In genomic region chr2:217987391-217987790, GRCh38 we compare ENCODE assay signal across 19 cellular contexts. TPM values are rescaled to one million over a fixed set of nuclear protein-coding genes. Genes with fewer than 3 reads are reported as not detected.
A peak's percentile ranks its signal among the peaks of the same experiment; 100 is the strongest.
DNase-seq lines count a peak whose midpoint lies in the region; ATAC-seq and TF ChIP-seq lines count a peak whose summit lies in the region.
"Had no signal": no experiment of that assay in that cellular context is flagged by ENCODE, and none has a peak within 500 bp of the region (broad histone marks: within the 10 kb centered on the region; RNA-seq: fewer than 3 reads in every experiment).

No MANE protein-coding gene starts in this region.

- TF ChIP-seq EP300 in upper lobe of left lung (IDR thresholded peaks at IDR 0.05), result no peak

- H3K27me3 Mint-ChIP-seq in MCF 10A (ENCODE audit: insufficient read depth, unreplicated experiment), result no peaks in the 10 kb centered on the region

- no peaks in the 10 kb centered on the region for H3K36me3 ChIP-seq in breast epithelium
- peaks cover 0 to 13% (median 0%) of the 10 kb centered on the region in 3 donors for H3K36me3 ChIP-seq in esophagus squamous epithelium
- H3K36me3 ChIP-seq in parathyroid adenoma (ENCODE audit: control insufficient read depth, insufficient read depth, low read length), result no peaks in the 10 kb centered on the region
- H3K36me3 ChIP-seq in upper lobe of left lung, result no peaks in the 10 kb centered on the region
- no peaks in the 10 kb centered on the region for H3K36me3 ChIP-seq in SJCRH30
- H3K36me3 ChIP-seq: HAP-1, left lung had no signal

- peak overlapping the region; percentile 24 for H3K4me2 ChIP-seq in parathyroid adenoma (ENCODE audit: low read length)

- TF ChIP-seq CTCF in breast epithelium (IDR thresholded peaks at IDR 0.05), result no peak
- TF ChIP-seq CTCF in MCF 10A (IDR thresholded peaks at IDR 0.05; ENCODE audit: unreplicated experiment), result no peak
- TF ChIP-seq CTCF in esophagus squamous epithelium (IDR thresholded peaks at IDR 0.05), result no peak
- no peak for TF ChIP-seq CTCF in parathyroid adenoma (IDR thresholded peaks at IDR 0.05)
- no peak for TF ChIP-seq CTCF in upper lobe of left lung (IDR thresholded peaks at IDR 0.05)

- H3K27ac Mint-ChIP-seq in MCF 10A (ENCODE audit: low read depth, unreplicated experiment), result no peak overlapping the region
- H3K27ac Mint-ChIP-seq: activated CD4-positive, alpha-beta memory T cell treated with anti-CD3 and anti-CD28 coated beads, Interleukin-2, amount 10 ng/mL, durations not matched to agents 7 days and 5 days; activated naive CD8-positive, alpha-beta T cell; activated T-helper 2 cell treated with anti-CD3 and anti-CD28 coated beads, Interferon-gamma antibody, Interleukin-2, Interleukin-4, amounts not matched to agents 10 μg/mL and 5 μg/mL and 100 μg/mL, durations not matched to agents 14 hours and 24 hours and 36 hours; IgD-negative memory B cell had no signal

- H3K4me1 ChIP-seq in breast epithelium (peaks cover 5 to 14% of the 10 kb centered on the region in 2 donors), esophagus squamous epithelium (peaks cover 17 to 28% (median 24%) of the 10 kb centered on the region in 3 donors), parathyroid adenoma (peaks cover 15% of the 10 kb centered on the region), upper lobe of left lung (peaks cover 23 to 41% (median 27%) of the 10 kb centered on the region in 4 donors), SJCRH30 (no peaks in the 10 kb centered on the region)
- H3K4me1 ChIP-seq: HAP-1 had no signal

- H3K4me3 ChIP-seq in breast epithelium (no peak overlapping the region), esophagus squamous epithelium (no peak overlapping the region), parathyroid adenoma (ENCODE audit: low read depth, low read length) (no peak overlapping the region), upper lobe of left lung (no peak overlapping the region), SJCRH30 (no peak overlapping the region)
- H3K4me3 ChIP-seq: HAP-1, left lung had no signal

- intact Hi-C loops in breast epithelium (cut with DNase I; ENCODE audit: low total_unique reads), result loop anchor here (5.0 to 10.0 kb wide), 2 partner anchors 40 to 103 kb away; no protein-coding TSS in a partner anchor
- intact Hi-C loops in MCF 10A (cut with micrococcal nuclease), result no loop called here
- intact Hi-C loops in esophagus squamous epithelium (cut with DNase I), result loop anchor here (5.0 kb wide), 2 partner anchors 90 to 200 kb away; no protein-coding TSS in a partner anchor

- H3K9me3 Mint-ChIP-seq in MCF 10A (ENCODE audit: unreplicated experiment), result no peaks in the 10 kb centered on the region
- H3K9me3 Mint-ChIP-seq: activated CD4-positive, alpha-beta memory T cell treated with anti-CD3 and anti-CD28 coated beads, Interleukin-2, amount 10 ng/mL, durations not matched to agents 7 days and 5 days; activated T-helper 2 cell treated with anti-CD3 and anti-CD28 coated beads, Interferon-gamma antibody, Interleukin-2, Interleukin-4, amounts not matched to agents 10 μg/mL and 5 μg/mL and 100 μg/mL, durations not matched to agents 14 hours and 24 hours and 36 hours; IgD-negative memory B cell had no signal

- H3K27me3 ChIP-seq in breast epithelium (no peaks in the 10 kb centered on the region), esophagus squamous epithelium (no peaks in the 10 kb centered on the region), parathyroid adenoma (ENCODE audit: control insufficient read depth, insufficient read depth, low read length) (no peaks in the 10 kb centered on the region), upper lobe of left lung (no peaks in the 10 kb centered on the region), SJCRH30 (no peaks in the 10 kb centered on the region)
- H3K27me3 ChIP-seq: left lung had no signal

- H3K36me3 Mint-ChIP-seq in MCF 10A (ENCODE audit: insufficient read depth, unreplicated experiment), result peaks cover 6% of the 10 kb centered on the region
- H3K36me3 Mint-ChIP-seq: activated naive CD8-positive, alpha-beta T cell; CD4-positive, CD25-positive, alpha-beta regulatory T cell; IgD-negative memory B cell had no signal

- ATAC-seq in upper lobe of left lung (ENCODE audit: low FRiP score in 2 of 2), result no peak

- H3K9me3 ChIP-seq in breast epithelium, result no peaks in the 10 kb centered on the region
- H3K9me3 ChIP-seq in esophagus squamous epithelium, result no peaks in the 10 kb centered on the region
- no peaks in the 10 kb centered on the region for H3K9me3 ChIP-seq in parathyroid adenoma (ENCODE audit: control insufficient read depth, low read length)
- no peaks in the 10 kb centered on the region for H3K9me3 ChIP-seq in upper lobe of left lung
- H3K9me3 ChIP-seq in SJCRH30 (replicated peaks), result no peaks in the 10 kb centered on the region
- H3K9me3 ChIP-seq: HAP-1, left lung had no signal

- H3K27ac ChIP-seq in breast epithelium, result peak overlapping the region; percentile 85 to 90
- H3K27ac ChIP-seq in esophagus squamous epithelium, result peak overlapping the region; percentile 17 to 85 (median 84)
- H3K27ac ChIP-seq in parathyroid adenoma, result no peak overlapping the region
- H3K27ac ChIP-seq in upper lobe of left lung, result peak overlapping the region; percentile 5 to 84 (median 78)
- no peak overlapping the region for H3K27ac ChIP-seq in SJCRH30

- CTCF ChIA-PET in MCF 10A (lab: Yijun Ruan, JAX), result interaction anchor here (0.6 to 15.5 kb wide), 23 partner anchors 9 to 1795 kb away, joined by 3 to 350 read pairs (median 4); no protein-coding TSS in a partner anchor

- no peak overlapping the region for H3K4me3 Mint-ChIP-seq in MCF 10A (ENCODE audit: unreplicated experiment)
- H3K4me3 Mint-ChIP-seq: activated CD4-positive, alpha-beta memory T cell treated with anti-CD3 and anti-CD28 coated beads, Interleukin-2, amount 10 ng/mL, durations not matched to agents 7 days and 5 days; activated naive CD8-positive, alpha-beta T cell; CD4-positive, CD25-positive, alpha-beta regulatory T cell; IgD-negative memory B cell had no signal

- H2AFZ ChIP-seq in parathyroid adenoma, result peak overlapping the region; percentile 52

- BruUV-seq in MCF 10A (replicated peaks; lab: Mats Ljungman, UMichigan), result no TSS peak

- POLR2A ChIA-PET in MCF 10A (lab: Yijun Ruan, JAX), result no interaction called here

- no peak overlapping the region for H3K9ac ChIP-seq in parathyroid adenoma

- TF ChIP-seq POLR2A in breast epithelium (IDR thresholded peaks at IDR 0.05) (no peak), esophagus squamous epithelium (IDR thresholded peaks at IDR 0.05) (no peak), upper lobe of left lung (IDR thresholded peaks at IDR 0.05) (no peak)

- peaks cover 7% of the 10 kb centered on the region for H3K4me1 Mint-ChIP-seq in MCF 10A (ENCODE audit: insufficient read depth, unreplicated experiment)
- H3K4me1 Mint-ChIP-seq: activated CD4-positive, alpha-beta memory T cell treated with anti-CD3 and anti-CD28 coated beads, Interleukin-2, amount 10 ng/mL, durations not matched to agents 7 days and 5 days; CD4-positive, CD25-positive, alpha-beta regulatory T cell; IgD-negative memory B cell had no signal

- peaks cover 4% of the 10 kb centered on the region for H3K79me2 ChIP-seq in parathyroid adenoma

- DNase-seq in breast epithelium (ENCODE audit: low spot score in 2 of 2) (peak in 1 of 2 donors; percentile 24), MCF 10A (ENCODE audit: unreplicated experiment) (no peak), esophagus squamous epithelium (lab: John Stamatoyannopoulos, UW) (no peak), upper lobe of left lung (no peak), SJCRH30 (no peak), kidney glomerular epithelial cell (lab: John Stamatoyannopoulos, UW) (no peak), NCI-H2029 treated with DMSO at 0.1 percent for 48 hours (lab: John Stamatoyannopoulos, UW) (no peak)
- DNase-seq: activated CD4-positive, alpha-beta memory T cell treated with anti-CD3 and anti-CD28 coated beads, Interleukin-2, amount 10 ng/mL, durations not matched to agents 7 days and 5 days; activated CD4-positive, CD25-positive, alpha-beta regulatory T cell treated with anti-CD3 and anti-CD28 coated beads, Interleukin-2, amount 50 U/mL, for 72 hours; CD4-positive, CD25-positive, alpha-beta regulatory T cell; SHP77; stimulated activated CD4-positive, alpha-beta T cell treated with anti-CD3 and anti-CD28 coated beads, Interleukin-1b, Interleukin-23, amount 100 ng/mL, for 48 hours; T1000 had no signal

- 77 to 93% methylated on average over 3 to 4 of the region's 4 CpGs for WGBS in esophagus squamous epithelium, 2 donors
- WGBS in upper lobe of left lung, 2 donors, result 86 to 93% methylated on average over 4 of the region's 4 CpGs

RNA-seq across cellular contexts. Expression of gene TNS1, which starts 15.4 kb away (rescaled TPM):
- 100 to 1,000 TPM; 141 to 577 (median 154) TPM for total RNA-seq in breast epithelium
- 2.9 and 3.3 TPM in 2 replicates for total RNA-seq in MCF 10A (2022)
- 100 to 1,000 TPM in 1 of 4 donors, 10 to 100 TPM in 3; 34.7 to 201 (median 59.2) TPM for total RNA-seq in esophagus squamous epithelium
- 1,000 to 10,000 TPM in 1 of 6 donors, 100 to 1,000 TPM in 5; 325 to 1,095 (median 550) TPM for total RNA-seq in upper lobe of left lung
- 2.5 and 3.0 TPM in 2 replicates for total RNA-seq in SJCRH30 (2014; rRNA removed; shearing (Covaris generic))

Comparison
In these comparisons a context has a peak if more than half of its experiments do, and no peak if none do; other contexts are left out.
1. H3K27ac ChIP-seq: peak in breast epithelium (2 of 2), esophagus squamous epithelium (4 of 4) and upper lobe of left lung (4 of 4); none in parathyroid adenoma (single experiment) and SJCRH30 (single experiment).